ENCODE assay signal across 21 cellular contexts in genomic region chr12:49652921-49653520, GRCh38. TPM values are rescaled to one million over a fixed set of nuclear protein-coding genes. Genes with fewer than 3 reads are reported as not detected.
DNase-seq lines count a peak whose midpoint lies in the region; ATAC-seq, FAIRE-seq and TF ChIP-seq lines count a peak whose summit lies in the region.
"Had no signal": no experiment of that assay in that cellular context is flagged by ENCODE, and none has a peak within 500 bp of the region (broad histone marks: within the 10 kb centered on the region; RNA-seq: fewer than 3 reads in every experiment).

No MANE protein-coding gene starts in this region.

- H3K4me1 ChIP-seq in kidney (ENCODE audit: control insufficient read depth in 1 of 2, insufficient read depth in 1 of 2, low read depth in 1 of 2, low read length in 2 of 2) (peaks cover 0 to 5% of the 10 kb centered on the region in 2 donors), upper lobe of right lung (peaks cover 18% of the 10 kb centered on the region)

- no peaks in the 10 kb centered on the region for H3K9me3 Mint-ChIP-seq in activated naive CD4-positive, alpha-beta T cell treated with anti-CD3 and anti-CD28 coated beads for 36 hours
- no peaks in the 10 kb centered on the region for H3K9me3 Mint-ChIP-seq in activated naive CD4-positive, alpha-beta T cell treated with anti-CD3 and anti-CD28 coated beads, Interleukin-2, amount 10 ng/mL, durations not matched to agents 7 days and 5 days
- no peaks in the 10 kb centered on the region for H3K9me3 Mint-ChIP-seq in activated T-helper 17 cell treated with anti-CD3 and anti-CD28 coated beads, Interleukin-2, amount 50 U/mL, for 72 hours
- H3K9me3 Mint-ChIP-seq: GM23338 had no signal

- H3K9ac ChIP-seq in kidney (ENCODE audit: low read length in 2 of 2): no peak overlapping the region

- TF ChIP-seq CTCF in kidney (IDR thresholded peaks at IDR 0.05; ENCODE audit: borderline replicate concordance, extremely low read depth, insufficient read depth) (no peak), upper lobe of right lung (IDR thresholded peaks at IDR 0.05) (no peak)

- intact Hi-C loops in activated naive CD4-positive, alpha-beta T cell treated with anti-CD3 and anti-CD28 coated beads for 36 hours (cut with micrococcal nuclease): no loop called here
- intact Hi-C loops in kidney (cut with DNase I): no loop called here
- intact Hi-C loops in upper lobe of right lung (cut with DNase I): no loop called here

- no peak for ATAC-seq in activated T-helper 17 cell treated with anti-CD3 and anti-CD28 coated beads, Interleukin-2, amount 50 U/mL, for 72 hours (replicated peaks)
- no peak for ATAC-seq in upper lobe of right lung
- no peak for ATAC-seq in HG02938 (IDR thresholded peaks at IDR 0.05; ENCODE audit: unreplicated experiment)

- peaks cover 30% of the 10 kb centered on the region for H3K4me1 Mint-ChIP-seq in activated naive CD4-positive, alpha-beta T cell treated with anti-CD3 and anti-CD28 coated beads for 36 hours (ENCODE audit: low read depth)
- peaks cover 33% of the 10 kb centered on the region for H3K4me1 Mint-ChIP-seq in activated naive CD4-positive, alpha-beta T cell treated with anti-CD3 and anti-CD28 coated beads, Interleukin-2, amount 10 ng/mL, durations not matched to agents 7 days and 5 days
- H3K4me1 Mint-ChIP-seq in activated T-helper 17 cell treated with anti-CD3 and anti-CD28 coated beads, Interleukin-2, amount 50 U/mL, for 72 hours: peaks cover 18% of the 10 kb centered on the region

- peaks cover 12 to 21% of the 10 kb centered on the region in 2 donors for H3K36me3 ChIP-seq in kidney (ENCODE audit: control insufficient read depth in 1 of 2, insufficient read depth in 2 of 2, low read length in 2 of 2)
- peaks cover 76% of the 10 kb centered on the region for H3K36me3 ChIP-seq in upper lobe of right lung

- no peak overlapping the region for H3K4me3 Mint-ChIP-seq in activated naive CD4-positive, alpha-beta T cell treated with anti-CD3 and anti-CD28 coated beads for 36 hours
- no peak overlapping the region for H3K4me3 Mint-ChIP-seq in activated naive CD4-positive, alpha-beta T cell treated with anti-CD3 and anti-CD28 coated beads, Interleukin-2, amount 10 ng/mL, durations not matched to agents 7 days and 5 days
- no peak overlapping the region for H3K4me3 Mint-ChIP-seq in activated T-helper 17 cell treated with anti-CD3 and anti-CD28 coated beads, Interleukin-2, amount 50 U/mL, for 72 hours
- H3K4me3 Mint-ChIP-seq: GM23338 had no signal

- CTCF ChIA-PET in activated naive CD4-positive, alpha-beta T cell treated with anti-CD3 and anti-CD28 coated beads for 36 hours (lab: Charles Lee): interaction anchor here (0.6 to 1.6 kb wide), 3 partner anchors 16 to 159 kb away, joined by 3 to 7 read pairs (median 4); no protein-coding TSS in a partner anchor
- CTCF ChIA-PET in activated naive CD4-positive, alpha-beta T cell treated with anti-CD3 and anti-CD28 coated beads, Interleukin-2, amount 10 ng/mL, durations not matched to agents 7 days and 5 days (lab: Charles Lee): interaction anchor here (1.2 to 17.4 kb wide), 4 partner anchors 8 to 55 kb away, joined by 3 to 370 read pairs (median 12); partner anchors contain the start of gene FMNL3

- H3K36me3 Mint-ChIP-seq in activated naive CD4-positive, alpha-beta T cell treated with anti-CD3 and anti-CD28 coated beads for 36 hours (ENCODE audit: low read depth): peaks cover 30% of the 10 kb centered on the region
- H3K36me3 Mint-ChIP-seq in activated naive CD4-positive, alpha-beta T cell treated with anti-CD3 and anti-CD28 coated beads, Interleukin-2, amount 10 ng/mL, durations not matched to agents 7 days and 5 days: peaks cover 58% of the 10 kb centered on the region
- peaks cover 86% of the 10 kb centered on the region for H3K36me3 Mint-ChIP-seq in activated T-helper 17 cell treated with anti-CD3 and anti-CD28 coated beads, Interleukin-2, amount 50 U/mL, for 72 hours (ENCODE audit: low read depth)

- no peaks in the 10 kb centered on the region for H3K27me3 ChIP-seq in upper lobe of right lung

- peak overlapping the region; percentile 10 for H3K27ac Mint-ChIP-seq in activated naive CD4-positive, alpha-beta T cell treated with anti-CD3 and anti-CD28 coated beads for 36 hours
- H3K27ac Mint-ChIP-seq in activated naive CD4-positive, alpha-beta T cell treated with anti-CD3 and anti-CD28 coated beads, Interleukin-2, amount 10 ng/mL, durations not matched to agents 7 days and 5 days: no peak overlapping the region
- H3K27ac Mint-ChIP-seq in activated T-helper 17 cell treated with anti-CD3 and anti-CD28 coated beads, Interleukin-2, amount 50 U/mL, for 72 hours: peak overlapping the region; percentile 44
- H3K27ac Mint-ChIP-seq: GM23338 had no signal

- H3K4me3 ChIP-seq in kidney (ENCODE audit: low read length in 2 of 2) (no peak overlapping the region), upper lobe of right lung (no peak overlapping the region)
- H3K4me3 ChIP-seq: GM23338 had no signal

- FAIRE-seq in kidney (lab: Jason Lieb, UNC): no peak
- FAIRE-seq: A204.1, G401.6, GM12891, GM19239 had no signal

- H3K9me3 ChIP-seq in kidney (ENCODE audit: control insufficient read depth in 1 of 2, low read length in 2 of 2) (no peaks in the 10 kb centered on the region), upper lobe of right lung (no peaks in the 10 kb centered on the region)

- H3K27ac ChIP-seq in kidney (ENCODE audit: low read depth in 2 of 2, low read length in 2 of 2) (no peak overlapping the region), upper lobe of right lung (no peak overlapping the region)
- H3K27ac ChIP-seq: C4-2B, HL-60 had no signal

- H3K27me3 Mint-ChIP-seq in activated naive CD4-positive, alpha-beta T cell treated with anti-CD3 and anti-CD28 coated beads for 36 hours (ENCODE audit: low read depth): no peaks in the 10 kb centered on the region
- no peaks in the 10 kb centered on the region for H3K27me3 Mint-ChIP-seq in activated naive CD4-positive, alpha-beta T cell treated with anti-CD3 and anti-CD28 coated beads, Interleukin-2, amount 10 ng/mL, durations not matched to agents 7 days and 5 days
- H3K27me3 Mint-ChIP-seq in activated T-helper 17 cell treated with anti-CD3 and anti-CD28 coated beads, Interleukin-2, amount 50 U/mL, for 72 hours: no peaks in the 10 kb centered on the region

- no peak for DNase-seq in activated naive CD4-positive, alpha-beta T cell treated with anti-CD3 and anti-CD28 coated beads for 36 hours
- no peak for DNase-seq in activated naive CD4-positive, alpha-beta T cell treated with anti-CD3 and anti-CD28 coated beads, Interleukin-2, amount 10 ng/mL, durations not matched to agents 7 days and 5 days
- DNase-seq in kidney: peak; percentile 6
- peak; percentile 20 for DNase-seq in upper lobe of right lung
- DNase-seq in NCI-H146 treated with DMSO at 0.1 percent for 48 hours (lab: John Stamatoyannopoulos, UW; ENCODE audit: unreplicated experiment): no peak
- DNase-seq in DMS53 treated with DMSO at 0.1 percent for 48 hours (lab: John Stamatoyannopoulos, UW; ENCODE audit: unreplicated experiment): no peak
- DNase-seq: DMS53, NCI-H1436, NCI-H2107, NCI-H345, NCI-H526 treated with DMSO at 0.1 percent for 48 hours had no signal

RNA-seq across cellular contexts. Expression of gene PRPF40B, which starts 29.7 kb away (rescaled TPM):
- total RNA-seq in activated naive CD4-positive, alpha-beta T cell treated with anti-CD3 and anti-CD28 coated beads for 36 hours: 1 to 10 TPM; 7.2 to 7.7 TPM
- total RNA-seq in activated T-helper 17 cell treated with anti-CD3 and anti-CD28 coated beads, Interleukin-2, amount 50 U/mL, for 72 hours: 1 to 10 TPM; 7.7 to 8.2 TPM
- 33.3 TPM for total RNA-seq in kidney
- polyA plus RNA-seq in kidney (ENCODE audit: insufficient read depth, low read depth, low replicate concordance): 20.1 TPM
- total RNA-seq in upper lobe of right lung: 19.9 TPM

RNA-seq across cellular contexts. Expression of gene FAM186B, which starts 47.6 kb away (rescaled TPM):
- under 1 TPM in 1 of 2 experiments, not detected in 1; 0.12 TPM for total RNA-seq in activated naive CD4-positive, alpha-beta T cell treated with anti-CD3 and anti-CD28 coated beads for 36 hours
- under 1 TPM in 1 of 2 donors, not detected in 1; 0.11 TPM for total RNA-seq in activated T-helper 17 cell treated with anti-CD3 and anti-CD28 coated beads, Interleukin-2, amount 50 U/mL, for 72 hours
- 0.85 TPM for total RNA-seq in kidney
- polyA plus RNA-seq in kidney (ENCODE audit: insufficient read depth, low read depth, low replicate concordance): 0.34 TPM
- 0.75 TPM for total RNA-seq in upper lobe of right lung
- total RNA-seq: RPMI7951 had no signal

RNA-seq across cellular contexts. Expression of gene FMNL3, which starts 54.2 kb away (rescaled TPM):
- total RNA-seq in activated naive CD4-positive, alpha-beta T cell treated with anti-CD3 and anti-CD28 coated beads for 36 hours: 10 to 100 TPM; 20.0 to 20.7 TPM
- 10 to 100 TPM; 19.9 to 33.8 TPM for total RNA-seq in activated T-helper 17 cell treated with anti-CD3 and anti-CD28 coated beads, Interleukin-2, amount 50 U/mL, for 72 hours
- total RNA-seq in kidney (25.6 TPM), upper lobe of right lung (40.3 TPM)
- 6.3 TPM for polyA plus RNA-seq in kidney (ENCODE audit: insufficient read depth, low read depth, low replicate concordance)

Comparison
In these comparisons a context has a peak if more than half of its experiments do, and no peak if none do; other contexts are left out.
1. DNase-seq: peak in kidney (single experiment) and upper lobe of right lung (single experiment); none in activated naive CD4-positive, alpha-beta T cell treated with anti-CD3 and anti-CD28 coated beads for 36 hours (single experiment), activated naive CD4-positive, alpha-beta T cell treated with anti-CD3 and anti-CD28 coated beads, Interleukin-2, amount 10 ng/mL, durations not matched to agents 7 days and 5 days (single experiment), NCI-H146 treated with DMSO at 0.1 percent for 48 hours (single experiment) and DMS53 treated with DMSO at 0.1 percent for 48 hours (single experiment).